In genomic region chr6:33610779-33611421, GRCh38 we compare ENCODE assay signal across 14 cellular contexts. TPM values are rescaled to one million over a fixed set of nuclear protein-coding genes. Genes with fewer than 3 reads are reported as not detected.
DNase-seq lines count a peak whose midpoint lies in the region; ATAC-seq, FAIRE-seq and TF ChIP-seq lines count a peak whose summit lies in the region.
"Had no signal": no experiment of that assay in that cellular context is flagged by ENCODE, and none has a peak within 500 bp of the region (broad histone marks: within the 10 kb centered on the region; RNA-seq: fewer than 3 reads in every experiment).

No MANE protein-coding gene starts in this region.

- TF ChIP-seq POLR2A in HepG2 (IDR thresholded peaks at IDR 0.05; ENCODE audit: insufficient read depth in 1 of 2, low read depth in 2 of 2, low read length in 2 of 2): no peak
- no peak for TF ChIP-seq POLR2A in right lobe of liver (IDR thresholded peaks at IDR 0.05)
- no peak for TF ChIP-seq POLR2A in uterus (IDR thresholded peaks at IDR 0.05)

- no peaks in the 10 kb centered on the region for H3K9me3 Mint-ChIP-seq in neural progenitor cell
- H3K9me3 Mint-ChIP-seq: stimulated activated naive B cell treated with anti-CD40 and anti-IgM and Interleukin-4, amounts not matched to agents 10 μg/mL and 1 μg/mL and 100 μg/mL, for 72 hours had no signal

- no peak for TF ChIP-seq RAD21 in HepG2 (CRISPR knock-in tag; IDR thresholded peaks at IDR 0.05)

- H3K36me3 ChIP-seq in HepG2 (replicated peaks in 1 of 2; ENCODE audit: control insufficient read depth in 1 of 2, insufficient read depth in 2 of 2, low read length in 2 of 2) (no peaks in the 10 kb centered on the region), right lobe of liver (no peaks in the 10 kb centered on the region), left ventricle myocardium inferior (no peaks in the 10 kb centered on the region), neural progenitor cell (no peaks in the 10 kb centered on the region), uterus (no peaks in the 10 kb centered on the region)
- H3K36me3 ChIP-seq: MG63 had no signal

- H3K79me2 ChIP-seq in HepG2 (ENCODE audit: insufficient read depth, low read length): no peaks in the 10 kb centered on the region
- H3K79me2 ChIP-seq in neural progenitor cell (ENCODE audit: low read depth): no peaks in the 10 kb centered on the region

- ATAC-seq in HepG2 (peak; percentile 59), right lobe of liver (no peak)
- ATAC-seq: foreskin keratinocyte; stimulated activated naive B cell treated with anti-CD40 and anti-IgM and Interleukin-4, amounts not matched to agents 10 μg/mL and 1 μg/mL and 100 μg/mL, for 72 hours had no signal

- no peak overlapping the region for H3K27ac ChIP-seq in HepG2 (ENCODE audit: extremely low read length, insufficient read depth, low read length)
- no peak overlapping the region for H3K27ac ChIP-seq in right lobe of liver
- peak overlapping the region; percentile 91 for H3K27ac ChIP-seq in left ventricle myocardium inferior (replicated peaks)
- H3K27ac ChIP-seq in neural progenitor cell: no peak overlapping the region
- H3K27ac ChIP-seq in uterus: peak overlapping the region; percentile 69 to 73
- H3K27ac ChIP-seq: foreskin keratinocyte had no signal

- peak; percentile 52 for FAIRE-seq in HepG2 (lab: Jason Lieb, UNC)

- CTCF ChIA-PET in HepG2 (lab: Yijun Ruan, JAX; ENCODE audit: low intra/inter-chr PET ratio, low total read pairs): no interaction called here

- H3K4me1 Mint-ChIP-seq in neural progenitor cell: peaks cover 53% of the 10 kb centered on the region

- TF ChIP-seq EP300 in HepG2 (IDR thresholded peaks at IDR 0.05; ENCODE audit: low read depth in 2 of 2, low read length in 2 of 2): no peak
- no peak; the same call in 1 of the 2 replicates for TF ChIP-seq EP300 in HepG2 (CRISPR knock-in tag; IDR thresholded peaks at IDR 0.05; ENCODE audit: borderline replicate concordance)

- BruUV-seq in HepG2 (replicated peaks; lab: Mats Ljungman, UMichigan): TSS peak; percentile 63

- 1% methylated on average over 12 of the region's 13 CpGs for WGBS in HepG2 (ENCODE audit: low lambda C conversion rate)
- 43% methylated on average over 3 of the region's 13 CpGs for WGBS in right lobe of liver (ENCODE audit: insufficient coverage, low coverage, low lambda C conversion rate, missing lambda C conversion rate)

- in situ Hi-C loops in HepG2 (cut with HindIII; ENCODE audit: extremely low pct_ligation_motif_present, low pct_unique_long_range_greater_than_20kb): no loop called here

- peak overlapping the region; percentile 23 to 59 (median 24); a peak in 5 of 6 replicates for H3K4me3 ChIP-seq in HepG2 (replicated peaks in 1 of 3; ENCODE audit: insufficient read depth in 1 of 3, low read depth in 2 of 3, low read length in 3 of 3)
- no peak overlapping the region for H3K4me3 ChIP-seq in right lobe of liver
- no peak overlapping the region for H3K4me3 ChIP-seq in left ventricle myocardium inferior
- no peak overlapping the region for H3K4me3 ChIP-seq in neural progenitor cell
- no peak overlapping the region for H3K4me3 ChIP-seq in uterus
- H3K4me3 ChIP-seq: MG63 had no signal

- H3K27ac Mint-ChIP-seq in neural progenitor cell: peak overlapping the region; percentile 97

- H3F3A ChIP-seq in neural progenitor cell (ENCODE audit: low read depth): peaks cover 31% of the 10 kb centered on the region

- no peaks in the 10 kb centered on the region for H3K9me3 ChIP-seq in HepG2 (ENCODE audit: low read length)
- H3K9me3 ChIP-seq in right lobe of liver: no peaks in the 10 kb centered on the region
- no peaks in the 10 kb centered on the region for H3K9me3 ChIP-seq in left ventricle myocardium inferior (replicated peaks)
- H3K9me3 ChIP-seq in neural progenitor cell (ENCODE audit: low read depth): no peaks in the 10 kb centered on the region
- no peaks in the 10 kb centered on the region for H3K9me3 ChIP-seq in uterus
- H3K9me3 ChIP-seq: MG63 had no signal

- peaks cover 13% of the 10 kb centered on the region for H3K27me3 Mint-ChIP-seq in neural progenitor cell (ENCODE audit: insufficient read depth, low read depth)

- H3K4me1 ChIP-seq in HepG2 (ENCODE audit: insufficient read depth, low read length) (peaks cover 77% of the 10 kb centered on the region), right lobe of liver (no peaks in the 10 kb centered on the region), left ventricle myocardium inferior (peaks cover 45% of the 10 kb centered on the region), neural progenitor cell (peaks cover 32% of the 10 kb centered on the region), uterus (peaks cover 6 to 16% of the 10 kb centered on the region in 2 donors)

- H3K36me3 Mint-ChIP-seq in neural progenitor cell: no peaks in the 10 kb centered on the region
- H3K36me3 Mint-ChIP-seq: stimulated activated naive B cell treated with anti-CD40 and anti-IgM and Interleukin-4, amounts not matched to agents 10 μg/mL and 1 μg/mL and 100 μg/mL, for 72 hours had no signal

- peak overlapping the region; percentile 35 for H3K9ac ChIP-seq in HepG2 (ENCODE audit: insufficient read depth, low read depth, low read length)
- H3K9ac ChIP-seq in neural progenitor cell: no peak overlapping the region

- no peaks in the 10 kb centered on the region; a peak in 1 of 5 replicates for H3K27me3 ChIP-seq in HepG2 (ENCODE audit: control insufficient read depth in 1 of 2, insufficient read depth in 2 of 2, low read length in 2 of 2)
- H3K27me3 ChIP-seq in right lobe of liver: no peaks in the 10 kb centered on the region
- no peaks in the 10 kb centered on the region for H3K27me3 ChIP-seq in left ventricle myocardium inferior (ENCODE audit: low read depth)
- H3K27me3 ChIP-seq in neural progenitor cell: peaks cover 5% of the 10 kb centered on the region
- no peaks in the 10 kb centered on the region for H3K27me3 ChIP-seq in uterus
- H3K27me3 ChIP-seq: foreskin keratinocyte, MG63 had no signal

- H2AFZ ChIP-seq in HepG2 (ENCODE audit: low read length) (no peak overlapping the region), neural progenitor cell (replicated peaks) (no peak overlapping the region)

- H3K4me2 ChIP-seq in HepG2 (ENCODE audit: low read depth, low read length): peak overlapping the region; percentile 77
- peak overlapping the region; percentile 12 for H3K4me2 ChIP-seq in neural progenitor cell

- H4K20me1 ChIP-seq in HepG2 (ENCODE audit: insufficient read depth, low read length) (no peaks in the 10 kb centered on the region), neural progenitor cell (ENCODE audit: low read depth) (peaks cover 4% of the 10 kb centered on the region)

- POLR2A ChIA-PET in HepG2 (lab: Yijun Ruan, JAX): interaction anchor here (0.9 to 5.3 kb wide), 7 partner anchors 9 to 157 kb away, joined by 3 to 37 read pairs (median 5); partner anchors contain the start of genes UQCC2 and ZBTB9

- TF ChIP-seq CTCF in HepG2 (CRISPR knock-in tag; IDR thresholded peaks at IDR 0.05) (no peak; the same call in 1 of the 2 replicates), right lobe of liver (IDR thresholded peaks at IDR 0.05) (no peak), left ventricle myocardium inferior (IDR thresholded peaks at IDR 0.05; ENCODE audit: borderline replicate concordance) (no peak), neural progenitor cell (IDR thresholded peaks at IDR 0.05) (no peak), uterus (IDR thresholded peaks at IDR 0.05) (no peak)

- intact Hi-C loops in HepG2 (cut with micrococcal nuclease; ENCODE audit: unreplicated experiment): loop anchor here (1.0 kb wide), 1 partner anchor 22 kb away; no protein-coding TSS in a partner anchor
- intact Hi-C loops in right lobe of liver (cut with DNase I): no loop called here
- intact Hi-C loops in left ventricle myocardium inferior (cut with micrococcal nuclease): no loop called here
- intact Hi-C loops in uterus (cut with DNase I; ENCODE audit: low total_unique reads): no loop called here

- DNase-seq in HepG2 (ENCODE audit: low spot score): peak; percentile 76
- no peak for DNase-seq in right lobe of liver
- DNase-seq in left ventricle myocardium inferior: no peak
- DNase-seq in neural progenitor cell (ENCODE audit: low spot score): peak; percentile 51
- peak; percentile 36 to 58 for DNase-seq in uterus
- DNase-seq in NCI-H446 treated with DMSO at 0.1 percent for 48 hours (lab: John Stamatoyannopoulos, UW): no peak
- no peak for DNase-seq in DMS153 treated with DMSO at 0.1 percent for 48 hours (lab: John Stamatoyannopoulos, UW; ENCODE audit: unreplicated experiment)
- no peak for DNase-seq in iPS-NIHi7 (ENCODE audit: extremely low spot score)
- DNase-seq: activated CD4-positive, alpha-beta T cell treated with anti-CD3 and anti-CD28 coated beads, Interleukin-2, amount 50 U/mL, for 1 hour; DMS53; MG63; stimulated activated CD4-positive, alpha-beta T cell treated with anti-CD3 and anti-CD28 coated beads, Interleukin-1b, Interleukin-23, amount 100 ng/mL, for 48 hours; stimulated activated naive B cell treated with anti-CD40 and anti-IgM and Interleukin-4, amounts not matched to agents 10 μg/mL and 1 μg/mL and 100 μg/mL, for 72 hours had no signal

- H3K4me3 Mint-ChIP-seq in neural progenitor cell: peak overlapping the region; percentile 77
- H3K4me3 Mint-ChIP-seq: stimulated activated naive B cell treated with anti-CD40 and anti-IgM and Interleukin-4, amounts not matched to agents 10 μg/mL and 1 μg/mL and 100 μg/mL, for 72 hours had no signal

RNA-seq across cellular contexts. Expression of gene ITPR3, which starts 10.2 kb away (rescaled TPM):
- total RNA-seq in HepG2 (2016; rRNA removed; fragmentation: Illumina TruSeq; extraction: Trizol): 3.4 and 3.8 TPM in 2 replicates
- total RNA-seq in HepG2 (2016; cell fraction: cytosol; rRNA removed; fragmentation: Illumina TruSeq; extraction: Trizol; ENCODE audit: low read depth): 0.30 and 0.44 TPM in 2 replicates
- 2.6 and 4.1 TPM in 2 replicates for total RNA-seq in HepG2 (2016; cell fraction: insoluble cytoplasmic fraction; rRNA removed; fragmentation: Illumina TruSeq; extraction: Trizol)
- 1.5 and 1.7 TPM in 2 replicates for total RNA-seq in HepG2 (2016; cell fraction: membrane; rRNA removed; fragmentation: Illumina TruSeq; extraction: Trizol)
- 5.0 and 5.8 TPM in 2 replicates for total RNA-seq in HepG2 (2016; cell fraction: nucleus; rRNA removed; fragmentation: Illumina TruSeq; extraction: Trizol)
- polyA plus RNA-seq in HepG2 (2011; rRNA removed): 21.4 and 27.4 TPM in 2 replicates
- polyA plus RNA-seq in HepG2 (2011; cell fraction: cytosol; rRNA removed): 11.6 and 15.9 TPM in 2 replicates
- polyA plus RNA-seq in HepG2 (2011; cell fraction: nucleus; rRNA removed): 175 and 242 TPM in 2 replicates
- 10.0 and 18.8 TPM in 2 replicates for polyA plus RNA-seq in HepG2 (2012)
- 0.20 and 0.24 TPM in 2 replicates for polyA plus RNA-seq in HepG2 (2016; cell fraction: cytosol; fragmentation: Illumina TruSeq; extraction: Trizol; ENCODE audit: low read depth)
- 1.6 and 2.3 TPM in 2 replicates for polyA plus RNA-seq in HepG2 (2016; cell fraction: insoluble cytoplasmic fraction; fragmentation: Illumina TruSeq; extraction: Trizol; ENCODE audit: low read depth)
- 0.54 and 0.78 TPM in 2 replicates for polyA plus RNA-seq in HepG2 (2016; cell fraction: membrane; fragmentation: Illumina TruSeq; extraction: Trizol; ENCODE audit: low read depth)
- polyA plus RNA-seq in HepG2 (2016; cell fraction: nucleus; fragmentation: Illumina TruSeq; extraction: Trizol; ENCODE audit: insufficient read depth, low read depth): 11.8 and 13.7 TPM in 2 replicates
- 47.0 and 79.8 TPM in 2 replicates for polyA minus RNA-seq in HepG2 (2011; rRNA and poly(A)+ RNA removed; ENCODE audit: low replicate concordance)
- 20.4 and 20.8 TPM in 2 replicates for polyA minus RNA-seq in HepG2 (2011; cell fraction: cytosol; rRNA and poly(A)+ RNA removed)
- 36.2 and 39.1 TPM in 2 replicates for polyA minus RNA-seq in HepG2 (2011; cell fraction: nucleus; rRNA and poly(A)+ RNA removed)
- total RNA-seq in right lobe of liver: 1 to 10 TPM in 4 of 6 experiments, under 1 TPM in 2; 0.79 to 3.5 (median 1.6) TPM
- 5.6 TPM for total RNA-seq in left ventricle myocardium inferior
- 1.5 and 3.4 TPM in 2 replicates for total RNA-seq in neural progenitor cell (ENCODE audit: low replicate concordance)
- 10 to 100 TPM; 11.2 to 27.6 (median 16.1) TPM for total RNA-seq in uterus

RNA-seq across cellular contexts. Expression of gene BAK1, which starts 30.8 kb away (rescaled TPM):
- total RNA-seq in HepG2 (2016; rRNA removed; fragmentation: Illumina TruSeq; extraction: Trizol): 23.8 and 25.9 TPM in 2 replicates
- total RNA-seq in HepG2 (2016; cell fraction: cytosol; rRNA removed; fragmentation: Illumina TruSeq; extraction: Trizol; ENCODE audit: low read depth): 16.2 and 22.7 TPM in 2 replicates
- 24.2 and 26.8 TPM in 2 replicates for total RNA-seq in HepG2 (2016; cell fraction: insoluble cytoplasmic fraction; rRNA removed; fragmentation: Illumina TruSeq; extraction: Trizol)
- total RNA-seq in HepG2 (2016; cell fraction: membrane; rRNA removed; fragmentation: Illumina TruSeq; extraction: Trizol): 40.6 and 46.1 TPM in 2 replicates
- 11.2 and 14.0 TPM in 2 replicates for total RNA-seq in HepG2 (2016; cell fraction: nucleus; rRNA removed; fragmentation: Illumina TruSeq; extraction: Trizol)
- polyA plus RNA-seq in HepG2 (2011; rRNA removed): 15.0 and 22.2 TPM in 2 replicates
- polyA plus RNA-seq in HepG2 (2011; cell fraction: cytosol; rRNA removed): 19.9 and 23.5 TPM in 2 replicates
- 13.5 and 15.1 TPM in 2 replicates for polyA plus RNA-seq in HepG2 (2011; cell fraction: nucleus; rRNA removed)
- 10.2 and 16.3 TPM in 2 replicates for polyA plus RNA-seq in HepG2 (2012)
- 21.1 and 27.3 TPM in 2 replicates for polyA plus RNA-seq in HepG2 (2016; cell fraction: cytosol; fragmentation: Illumina TruSeq; extraction: Trizol; ENCODE audit: low read depth)
- polyA plus RNA-seq in HepG2 (2016; cell fraction: insoluble cytoplasmic fraction; fragmentation: Illumina TruSeq; extraction: Trizol; ENCODE audit: low read depth): 25.7 and 28.6 TPM in 2 replicates
- polyA plus RNA-seq in HepG2 (2016; cell fraction: membrane; fragmentation: Illumina TruSeq; extraction: Trizol; ENCODE audit: low read depth): 36.0 and 39.7 TPM in 2 replicates
- 24.6 and 25.1 TPM in 2 replicates for polyA plus RNA-seq in HepG2 (2016; cell fraction: nucleus; fragmentation: Illumina TruSeq; extraction: Trizol; ENCODE audit: insufficient read depth, low read depth)
- polyA minus RNA-seq in HepG2 (2011; rRNA and poly(A)+ RNA removed; ENCODE audit: low replicate concordance): 38.8 and 50.3 TPM in 2 replicates
- polyA minus RNA-seq in HepG2 (2011; cell fraction: cytosol; rRNA and poly(A)+ RNA removed): 14.0 and 16.7 TPM in 2 replicates
- 7.6 and 8.2 TPM in 2 replicates for polyA minus RNA-seq in HepG2 (2011; cell fraction: nucleus; rRNA and poly(A)+ RNA removed)
- total RNA-seq in right lobe of liver: 10 to 100 TPM in 2 of 6 experiments, 1 to 10 TPM in 4; 4.4 to 11.4 (median 6.5) TPM
- 19.7 TPM for total RNA-seq in left ventricle myocardium inferior
- 13.9 and 40.0 TPM in 2 replicates for total RNA-seq in neural progenitor cell (ENCODE audit: low replicate concordance)
- 10 to 100 TPM in 2 of 4 donors, 1 to 10 TPM in 1, under 1 TPM in 1; 0.88 to 15.3 (median 6.1) TPM for total RNA-seq in uterus

Comparison
In these comparisons a context has a peak if more than half of its experiments do, and no peak if none do; other contexts are left out.
1. DNase-seq: peak in HepG2 (single experiment), neural progenitor cell (single experiment) and uterus (2 of 2); none in right lobe of liver (0 of 3), left ventricle myocardium inferior (single experiment), NCI-H446 treated with DMSO at 0.1 percent for 48 hours (single experiment), DMS153 treated with DMSO at 0.1 percent for 48 hours (single experiment) and iPS-NIHi7 (single experiment).
2. H3K4me3 ChIP-seq: peak in HepG2 (3 of 3); none in right lobe of liver (0 of 3), left ventricle myocardium inferior (single experiment), neural progenitor cell (single experiment) and uterus (0 of 2).
3. H3K27ac ChIP-seq: peak in left ventricle myocardium inferior (single experiment) and uterus (2 of 2); none in HepG2 (single experiment), right lobe of liver (0 of 3) and neural progenitor cell (single experiment).